11 cellular contexts compared by ENCODE assay signal in genomic region chr17:75430159-75430748, GRCh38. TPM values are rescaled to one million over a fixed set of nuclear protein-coding genes. Genes with fewer than 3 reads are reported as not detected.
A peak's percentile ranks its signal among the peaks of the same experiment; 100 is the strongest.
DNase-seq lines count a peak whose midpoint lies in the region; ATAC-seq, FAIRE-seq and TF ChIP-seq lines count a peak whose summit lies in the region.
"Had no signal": no experiment of that assay in that cellular context is flagged by ENCODE, and none has a peak within 500 bp of the region (broad histone marks: within the 10 kb centered on the region; RNA-seq: fewer than 3 reads in every experiment).

No MANE protein-coding gene starts in this region.

- H3K27ac ChIP-seq in A549 (peak overlapping the region; percentile 80 to 89), coronary artery (peak overlapping the region; percentile 63 to 76)

- WGBS in A549 (ENCODE audit: missing lambda C conversion rate), result 8% methylated on average over 9 of the region's 9 CpGs

- TF ChIP-seq EP300 in A549 (IDR thresholded peaks at IDR 0.05), result no peak

- peak overlapping the region; percentile 90 for H3K4me2 ChIP-seq in A549

- TF ChIP-seq RAD21 in A549 (conservative IDR thresholded peaks at IDR 0.05 in 1 of 2, IDR thresholded peaks at IDR 0.05 in 1 of 2), result no peak

- TF ChIP-seq POLR2A in A549 (IDR thresholded peaks at IDR 0.05; ENCODE audit: low read length), result 0 out of 2 replicates have a peak, but pooled peaks have one; percentile 15

- H3K4me3 ChIP-seq in A549, result peak overlapping the region; percentile 17; the same call in 2 of the 3 replicates
- H3K4me3 ChIP-seq in coronary artery, result peak overlapping the region; percentile 18
- H3K4me3 ChIP-seq in mucosa of stomach (ENCODE audit: low read length), result no peak overlapping the region

- H3K9ac ChIP-seq in mucosa of stomach (ENCODE audit: low read length), result peak overlapping the region; percentile 23

- CTCF ChIA-PET in A549 (lab: Yijun Ruan, JAX), result interaction anchor here (0.7 to 7.0 kb wide), 18 partner anchors 8 to 317 kb away, joined by 3 to 40 read pairs (median 5); partner anchors contain the start of genes LLGL2, MIF4GD, SMIM5 and TSEN54

- TF ChIP-seq CTCF in A549 (IDR thresholded peaks at IDR 0.05) (no peak), coronary artery (IDR thresholded peaks at IDR 0.05) (no peak)

- POLR2A ChIA-PET in A549 (lab: Yijun Ruan, JAX), result interaction anchor here (0.5 to 3.2 kb wide), 3 partner anchors 11 to 37 kb away, joined by 3 to 30 read pairs (median 4); partner anchors contain the start of gene TMEM94

- peak; percentile 66 to 84; a peak in 5 of 6 replicates for ATAC-seq in A549
- ATAC-seq: natural killer cell; stimulated activated memory B cell treated with anti-CD40 and anti-IgM and Interleukin-4, amounts not matched to agents 10 μg/mL and 1 μg/mL and 100 μg/mL, for 72 hours had no signal

- DNase-seq in A549 (ENCODE audit: low read depth in 1 of 2, low spot score in 1 of 2) (peak; percentile 90 to 91), HTR-8/SVneo (ENCODE audit: insufficient read length, low spot score) (peak; percentile 88), coronary artery (ENCODE audit: low spot score) (no peak), RKO (ENCODE audit: low spot score) (no peak), ureter (ENCODE audit: low spot score) (no peak), NCI-H524 treated with DMSO at 0.1 percent for 48 hours (lab: John Stamatoyannopoulos, UW) (no peak)
- DNase-seq in stimulated activated naive CD4-positive, alpha-beta T cell (lab: John Stamatoyannopoulos, UW), result no peak
- DNase-seq: cortex of kidney, natural killer cell had no signal

- H3K9me3 ChIP-seq in A549 (no peaks in the 10 kb centered on the region), mucosa of stomach (ENCODE audit: control insufficient read depth, low read length) (no peaks in the 10 kb centered on the region)

- H3K4me1 ChIP-seq in A549, result peaks cover 35% of the 10 kb centered on the region
- peaks cover 28% of the 10 kb centered on the region for H3K4me1 ChIP-seq in mucosa of stomach (ENCODE audit: control insufficient read depth, insufficient read depth, low read length)

- no peaks in the 10 kb centered on the region for H3K36me3 ChIP-seq in mucosa of stomach (ENCODE audit: control insufficient read depth, insufficient read depth, low read length)

- no peaks in the 10 kb centered on the region for H3K27me3 ChIP-seq in mucosa of stomach (ENCODE audit: control insufficient read depth, insufficient read depth, low read length)

- FAIRE-seq in A549 (lab: Jason Lieb, UNC), result no peak
- peak; percentile 72 for FAIRE-seq in HTR-8/SVneo (lab: Jason Lieb, UNC)

TF ChIP-seq in A549, 52 proteins besides CTCF, POLR2A, EP300 and RAD21:
- TF ChIP-seq CEBPB (IDR thresholded peaks at IDR 0.05) (no peak; a peak in 1 of 4 replicates), EHMT2 (IDR thresholded peaks at IDR 0.05; ENCODE audit: low read depth) (no peak), HOXB13 (CRISPR knock-in tag; IDR thresholded peaks at IDR 0.05; ENCODE audit: low read depth) (0 out of 2 replicates have a peak, but pooled peaks have one; percentile 64), FOSL2 (IDR thresholded peaks at IDR 0.05) (no peak), FOSL2 (CRISPR knock-in tag; IDR thresholded peaks at IDR 0.05) (peak; percentile 34; the same call in 1 of the 2 replicates), NR3C1 (IDR thresholded peaks at IDR 0.05) (no peak), BHLHE40 (IDR thresholded peaks at IDR 0.05; ENCODE audit: low read depth, low read length) (no peak), JUN (IDR thresholded peaks at IDR 0.05) (peak in 1 of 2 experiments; percentile 21; a peak in 1 of 5 replicates), RNF2 (IDR thresholded peaks at IDR 0.05; ENCODE audit: borderline replicate concordance, low read depth) (no peak), GATA3 (IDR thresholded peaks at IDR 0.05; ENCODE audit: borderline replicate concordance) (peak; percentile 62), FOSB (CRISPR knock-in tag; IDR thresholded peaks at IDR 0.05) (no peak), RARB (CRISPR knock-in tag; IDR thresholded peaks at IDR 0.05) (no peak), USF2 (IDR thresholded peaks at IDR 0.05) (no peak), MAX (IDR thresholded peaks at IDR 0.05) (peak; percentile 58)

RNA-seq across cellular contexts. Expression of gene GRB2, which starts 24.8 kb away (rescaled TPM):
- polyA plus RNA-seq in A549 (2011; rRNA removed), result 87.5 and 91.4 TPM in 2 replicates
- polyA plus RNA-seq in A549 (2012; cell fraction: cytosol; rRNA removed), result 88.8 and 101 TPM in 2 replicates
- polyA plus RNA-seq in A549 (2012; cell fraction: nucleus; rRNA removed), result 106 and 120 TPM in 2 replicates
- 89.0 to 91.9 TPM (median 90.1 TPM) in 3 replicates for polyA plus RNA-seq in A549 (2017; fragmentation: RNase III; extraction: RNeasy Plus Mini Kit Qiagen cat#74134 plus additional on column Dnase treatment)
- polyA minus RNA-seq in A549 (2011; rRNA and poly(A)+ RNA removed), result 33.3 and 40.5 TPM in 2 replicates
- total RNA-seq in ureter, result 79.0 TPM

RNA-seq across cellular contexts. Expression of gene TMEM94, which starts 26.2 kb away (rescaled TPM):
- polyA plus RNA-seq in A549 (2011; rRNA removed) (30.5 and 42.7 TPM in 2 replicates), A549 (2017; fragmentation: RNase III; extraction: RNeasy Plus Mini Kit Qiagen cat#74134 plus additional on column Dnase treatment) (50.0 to 64.9 TPM (median 63.8 TPM) in 3 replicates)
- 78.2 and 99.5 TPM in 2 replicates for polyA plus RNA-seq in A549 (2012; cell fraction: cytosol; rRNA removed)
- 407 and 498 TPM in 2 replicates for polyA plus RNA-seq in A549 (2012; cell fraction: nucleus; rRNA removed)
- 56.2 and 73.8 TPM in 2 replicates for polyA minus RNA-seq in A549 (2011; rRNA and poly(A)+ RNA removed)
- total RNA-seq in ureter, result 73.2 TPM

Comparison
In these comparisons a context has a peak if more than half of its experiments do, and no peak if none do; other contexts are left out.
1. DNase-seq: peak in A549 (2 of 2) and HTR-8/SVneo (single experiment); none in coronary artery (single experiment), RKO (single experiment), ureter (single experiment), stimulated activated naive CD4-positive, alpha-beta T cell (0 of 6) and NCI-H524 treated with DMSO at 0.1 percent for 48 hours (single experiment).